Comparison of ENCODE assay signal across 15 cellular contexts in the genomic region with DNA sequence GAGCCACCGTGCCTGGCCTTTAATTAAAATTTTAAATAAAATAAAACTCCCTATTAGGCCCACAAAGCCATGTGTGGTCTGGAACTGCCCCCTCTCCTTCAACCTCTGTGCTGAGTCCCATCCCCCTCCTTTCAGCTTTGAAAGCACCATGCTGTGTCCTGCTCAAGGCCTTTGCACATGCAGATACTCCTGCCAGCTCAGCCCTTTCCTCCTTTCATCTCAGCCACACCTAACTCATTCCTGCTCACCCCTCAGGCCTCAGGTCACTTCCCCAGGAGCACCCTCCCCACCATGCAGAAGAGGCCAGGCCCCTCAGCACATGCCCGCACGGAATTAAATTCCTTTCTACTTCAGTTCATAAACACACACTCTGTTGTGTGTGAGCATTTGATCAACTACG. TPM values are rescaled to one million over a fixed set of nuclear protein-coding genes. Genes with fewer than 3 reads are reported as not detected.
DNase-seq lines count a peak whose midpoint lies in the region; ATAC-seq and TF ChIP-seq lines count a peak whose summit lies in the region.
"Had no signal": no experiment of that assay in that cellular context is flagged by ENCODE, and none has a peak within 500 bp of the region (broad histone marks: within the 10 kb centered on the region; RNA-seq: fewer than 3 reads in every experiment).

No MANE protein-coding gene starts in this region.

- intact Hi-C loops in CD4-positive, alpha-beta T cell (cut with DNase I, micrococcal nuclease), result loop anchor here in 1 of 2 experiments (5.0 kb wide), 1 partner anchor 37 kb away; no protein-coding TSS in a partner anchor
- intact Hi-C loops in OCI-LY7 (cut with micrococcal nuclease; ENCODE audit: unreplicated experiment), result no loop called here

- BruUV-seq in OCI-LY7 (replicated peaks; lab: Mats Ljungman, UMichigan), result no TSS peak

- H3K9me3 ChIP-seq in CD4-positive, alpha-beta T cell (ENCODE audit: control insufficient read depth, low read length), result no peaks in the 10 kb centered on the region
- no peaks in the 10 kb centered on the region for H3K9me3 ChIP-seq in HUES48 (ENCODE audit: control insufficient read depth, insufficient read depth, low read length)
- no peaks in the 10 kb centered on the region for H3K9me3 ChIP-seq in OCI-LY7 (ENCODE audit: low read length)

- peak overlapping the region; percentile 75 for H3K27ac Mint-ChIP-seq in CD4-positive, alpha-beta T cell
- peak overlapping the region; percentile 54 for H3K27ac Mint-ChIP-seq in central memory CD8-positive, alpha-beta T cell (ENCODE audit: low read depth)
- peak overlapping the region; percentile 77 to 99 (median 94) for H3K27ac Mint-ChIP-seq in naive B cell

- CTCF ChIA-PET in CD4-positive, alpha-beta T cell (lab: Charles Lee), result no interaction called here
- CTCF ChIA-PET in OCI-LY7 (lab: Charles Lee; ENCODE audit: unreplicated experiment), result interaction anchor here (0.5 kb wide), 1 partner anchor 30 kb away, joined by 3 read pairs; no protein-coding TSS in a partner anchor

- H3K27me3 ChIP-seq in CD4-positive, alpha-beta T cell (ENCODE audit: control insufficient read depth, insufficient read depth, low read length), result no peaks in the 10 kb centered on the region
- H3K27me3 ChIP-seq in HUES48 (ENCODE audit: control insufficient read depth, insufficient read depth, low read length), result no peaks in the 10 kb centered on the region

- H3K9me2 ChIP-seq in OCI-LY7 (ENCODE audit: insufficient read depth, low read length), result no peaks in the 10 kb centered on the region

- peak overlapping the region; percentile 3; the same call in 1 of the 2 replicates for H3K9ac ChIP-seq in HUES48 (ENCODE audit: low read depth, low read length)

- peak overlapping the region; percentile 23; the same call in 1 of the 2 replicates for H3K4me3 ChIP-seq in HUES48 (ENCODE audit: low read depth, low read length)
- no peak overlapping the region for H3K4me3 ChIP-seq in OCI-LY7 (ENCODE audit: low read depth, low read length, poor library complexity, severe bottlenecking)
- H3K4me3 ChIP-seq: SK-N-MC had no signal

- ATAC-seq in CD4-positive, alpha-beta T cell (ENCODE audit: poor library complexity), result no peak
- no peak for ATAC-seq in central memory CD8-positive, alpha-beta T cell (replicated peaks; ENCODE audit: extremely low read depth, poor library complexity, severe bottlenecking)
- ATAC-seq in naive B cell (ENCODE audit: low read depth in 2 of 2), result no peak
- no peak for ATAC-seq in HG03571 (IDR thresholded peaks at IDR 0.05; ENCODE audit: unreplicated experiment)

- H4K20me1 ChIP-seq in OCI-LY7 (ENCODE audit: insufficient read depth, low read length), result no peaks in the 10 kb centered on the region

- peaks cover 7% of the 10 kb centered on the region; the same call in 1 of the 2 replicates for H3K36me3 ChIP-seq in HUES48 (ENCODE audit: control insufficient read depth, insufficient read depth, low read length)
- no peaks in the 10 kb centered on the region; the same call in 1 of the 2 replicates for H3K36me3 ChIP-seq in OCI-LY7 (ENCODE audit: insufficient read depth, low read length)

- POLR2A ChIA-PET in CD4-positive, alpha-beta T cell (lab: Charles Lee), result interaction anchor here (1.0 to 3.9 kb wide), 4 partner anchors 28 to 72 kb away, joined by 3 to 55 read pairs (median 19); a partner anchor contains a TSS
- POLR2A ChIA-PET in OCI-LY7 (lab: Charles Lee), result interaction anchor here (0.6 to 0.7 kb wide), 2 partner anchors 30 to 595 kb away, joined by 3 read pairs; no protein-coding TSS in a partner anchor

- H3K79me2 ChIP-seq in OCI-LY7 (ENCODE audit: insufficient read depth, low read depth, low read length), result peaks cover 27% of the 10 kb centered on the region

- H2AFZ ChIP-seq in OCI-LY7 (ENCODE audit: low read length), result no peak overlapping the region

- no peak for TF ChIP-seq CTCF in CD4-positive, alpha-beta T cell (IDR thresholded peaks at IDR 0.05)
- TF ChIP-seq CTCF in OCI-LY7 (conservative IDR thresholded peaks at IDR 0.05; ENCODE audit: low read length), result no peak

- DNase-seq in CD4-positive, alpha-beta T cell, result no peak
- DNase-seq in central memory CD8-positive, alpha-beta T cell (ENCODE audit: low spot score in 2 of 2), result no peak
- DNase-seq in naive B cell (no peak), retina (no peak), glomerular visceral epithelial cell (ENCODE audit: extremely low spot score) (no peak), OCI-LY7 (ENCODE audit: low spot score) (no peak)
- DNase-seq: activated CD4-positive, alpha-beta T cell treated with anti-CD3 and anti-CD28 coated beads for 4 hours; amygdala; effector CD4-positive, alpha-beta T cell; HCEC 1CT; NCI-H1694; stimulated activated CD4-positive, alpha-beta T cell treated with anti-CD3 and anti-CD28 coated beads, Interleukin-4, amount 100 ng/mL, for 24 hours had no signal

- H3K27me3 Mint-ChIP-seq in CD4-positive, alpha-beta T cell, result no peaks in the 10 kb centered on the region
- no peaks in the 10 kb centered on the region for H3K27me3 Mint-ChIP-seq in central memory CD8-positive, alpha-beta T cell
- H3K27me3 Mint-ChIP-seq in naive B cell, result no peaks in the 10 kb centered on the region

- H3K4me1 Mint-ChIP-seq in CD4-positive, alpha-beta T cell (ENCODE audit: low read depth), result peaks cover 49% of the 10 kb centered on the region
- H3K4me1 Mint-ChIP-seq in central memory CD8-positive, alpha-beta T cell, result peaks cover 56% of the 10 kb centered on the region
- peaks cover 45 to 74% (median 70%) of the 10 kb centered on the region in 3 donors for H3K4me1 Mint-ChIP-seq in naive B cell

- no peak overlapping the region for H3K4me3 Mint-ChIP-seq in CD4-positive, alpha-beta T cell
- H3K4me3 Mint-ChIP-seq in central memory CD8-positive, alpha-beta T cell, result peak overlapping the region; percentile 1
- H3K4me3 Mint-ChIP-seq in naive B cell, result peak overlapping the region in 5 of 8 donors; percentile 2 to 59 (median 6)

- peaks cover 11% of the 10 kb centered on the region for H3K36me3 Mint-ChIP-seq in CD4-positive, alpha-beta T cell (ENCODE audit: low read depth)
- H3K36me3 Mint-ChIP-seq in central memory CD8-positive, alpha-beta T cell (ENCODE audit: insufficient read depth), result peaks cover 32% of the 10 kb centered on the region
- H3K36me3 Mint-ChIP-seq in naive B cell, result no peaks in the 10 kb centered on the region

- H3K4me1 ChIP-seq in HUES48 (ENCODE audit: control insufficient read depth, insufficient read depth, low read length), result peaks cover 17% of the 10 kb centered on the region
- peaks cover 48% of the 10 kb centered on the region for H3K4me1 ChIP-seq in OCI-LY7 (ENCODE audit: insufficient read depth, low read length, poor library complexity, severe bottlenecking)

- H3K4me2 ChIP-seq in OCI-LY7 (ENCODE audit: low read length), result no peak overlapping the region

- H3K9me3 Mint-ChIP-seq in CD4-positive, alpha-beta T cell, result no peaks in the 10 kb centered on the region
- H3K9me3 Mint-ChIP-seq in central memory CD8-positive, alpha-beta T cell, result no peaks in the 10 kb centered on the region
- H3K9me3 Mint-ChIP-seq in naive B cell, result no peaks in the 10 kb centered on the region

- H3K27ac ChIP-seq in CD4-positive, alpha-beta T cell (ENCODE audit: low read depth, low read length), result no peak overlapping the region
- H3K27ac ChIP-seq in HUES48 (ENCODE audit: low read depth, low read length) (peak overlapping the region; percentile 74), OCI-LY7 (ENCODE audit: low read depth, low read length, poor library complexity, severe bottlenecking) (no peak overlapping the region)
- H3K27ac ChIP-seq: SK-N-MC had no signal

RNA-seq across cellular contexts. Expression of a gene that starts 28.1 kb away (rescaled TPM):
- 10 to 100 TPM in 1 of 2 experiments, 1 to 10 TPM in 1; 8.8 to 10.3 TPM for total RNA-seq in CD4-positive, alpha-beta T cell
- 10 to 100 TPM in 1 of 6 donors, 1 to 10 TPM in 5; 7.4 to 11.9 (median 7.7) TPM for polyA plus RNA-seq in naive B cell (ENCODE audit: low read depth in 6 of 6)
- total RNA-seq in OCI-LY7 (2014; rRNA removed; shearing (Covaris generic)), result 16.3 and 16.8 TPM in 2 replicates
- 20.3 and 24.5 TPM in 2 replicates for total RNA-seq in OCI-LY7 (2022)

RNA-seq across cellular contexts. Expression of a gene that starts 29.4 kb away (rescaled TPM):
- total RNA-seq in CD4-positive, alpha-beta T cell, result 100 to 1,000 TPM; 102 to 109 TPM
- polyA plus RNA-seq in naive B cell (ENCODE audit: low read depth in 6 of 6), result 100 to 1,000 TPM; 393 to 571 (median 442) TPM
- total RNA-seq in OCI-LY7 (2014; rRNA removed; shearing (Covaris generic)), result 80.5 and 102 TPM in 2 replicates
- 97.1 and 97.3 TPM in 2 replicates for total RNA-seq in OCI-LY7 (2022)

RNA-seq across cellular contexts. Expression of a gene that starts 34.6 kb away (rescaled TPM):
- total RNA-seq in CD4-positive, alpha-beta T cell, result 100 to 1,000 TPM; 289 to 297 TPM
- polyA plus RNA-seq in naive B cell (ENCODE audit: low read depth in 6 of 6), result 100 to 1,000 TPM; 433 to 593 (median 531) TPM
- total RNA-seq in OCI-LY7 (2014; rRNA removed; shearing (Covaris generic)), result 313 and 486 TPM in 2 replicates
- 226 and 250 TPM in 2 replicates for total RNA-seq in OCI-LY7 (2022)

RNA-seq across cellular contexts. Expression of a gene that starts 34.7 kb away (rescaled TPM):
- 1 to 10 TPM; 5.5 to 5.8 TPM for total RNA-seq in CD4-positive, alpha-beta T cell
- 10 to 100 TPM in 3 of 6 donors, 1 to 10 TPM in 3; 4.1 to 14.8 (median 9.5) TPM for polyA plus RNA-seq in naive B cell (ENCODE audit: low read depth in 6 of 6)
- 22.0 and 23.0 TPM in 2 replicates for total RNA-seq in OCI-LY7 (2014; rRNA removed; shearing (Covaris generic))
- 21.2 and 24.9 TPM in 2 replicates for total RNA-seq in OCI-LY7 (2022)

RNA-seq across cellular contexts. Expression of a gene that starts 44.7 kb away (rescaled TPM):
- 1 to 10 TPM; 1.1 to 2.0 TPM for total RNA-seq in CD4-positive, alpha-beta T cell
- polyA plus RNA-seq in naive B cell (ENCODE audit: low read depth in 6 of 6), result under 1 TPM in 2 of 6 donors, not detected in 4; 0.03 to 0.37 TPM
- total RNA-seq in OCI-LY7 (2014; rRNA removed; shearing (Covaris generic)), result 4.4 and 14.9 TPM in 2 replicates
- total RNA-seq in OCI-LY7 (2022), result 6.4 and 7.7 TPM in 2 replicates
